14 cellular contexts compared by ENCODE assay signal in genomic region chr14:68888883-68889282, GRCh38.
"Had no signal": no experiment of that assay in that cellular context is flagged by ENCODE, and none has a peak within 500 bp of the region (broad histone marks: within the 10 kb centered on the region; RNA-seq: fewer than 3 reads in every experiment).

No MANE protein-coding gene starts in this region.

- H3K4me1 ChIP-seq: pancreas, upper lobe of right lung had no signal

- H3K27me3 Mint-ChIP-seq: T-cell had no signal

- FAIRE-seq: colon, endothelial cell of umbilical vein, frontal cortex, keratinocyte, pancreas, small intestine had no signal

- H3K9me3 ChIP-seq: heart right ventricle, pancreas, upper lobe of right lung had no signal

- H3K27ac ChIP-seq: pancreas, SK-N-MC, upper lobe of right lung had no signal

- H3K27me3 ChIP-seq: heart right ventricle, pancreas, upper lobe of right lung had no signal

- DNase-seq: activated naive CD4-positive, alpha-beta T cell treated with anti-CD3 and anti-CD28 coated beads, Interleukin-2, amount 50 U/mL, for 16 hours; mesendoderm; retina; small intestine; T-cell; T1000; upper lobe of right lung had no signal

- H3K9me3 Mint-ChIP-seq: T-cell had no signal

- H3K4me3 ChIP-seq: heart right ventricle, pancreas, SK-N-MC, upper lobe of right lung had no signal

- H3K4me3 Mint-ChIP-seq: T-cell had no signal

- H3K27ac Mint-ChIP-seq: T-cell had no signal

- H3K4me1 Mint-ChIP-seq: T-cell had no signal
